Comparison of ENCODE assay signal across 8 cellular contexts in the genomic region with DNA sequence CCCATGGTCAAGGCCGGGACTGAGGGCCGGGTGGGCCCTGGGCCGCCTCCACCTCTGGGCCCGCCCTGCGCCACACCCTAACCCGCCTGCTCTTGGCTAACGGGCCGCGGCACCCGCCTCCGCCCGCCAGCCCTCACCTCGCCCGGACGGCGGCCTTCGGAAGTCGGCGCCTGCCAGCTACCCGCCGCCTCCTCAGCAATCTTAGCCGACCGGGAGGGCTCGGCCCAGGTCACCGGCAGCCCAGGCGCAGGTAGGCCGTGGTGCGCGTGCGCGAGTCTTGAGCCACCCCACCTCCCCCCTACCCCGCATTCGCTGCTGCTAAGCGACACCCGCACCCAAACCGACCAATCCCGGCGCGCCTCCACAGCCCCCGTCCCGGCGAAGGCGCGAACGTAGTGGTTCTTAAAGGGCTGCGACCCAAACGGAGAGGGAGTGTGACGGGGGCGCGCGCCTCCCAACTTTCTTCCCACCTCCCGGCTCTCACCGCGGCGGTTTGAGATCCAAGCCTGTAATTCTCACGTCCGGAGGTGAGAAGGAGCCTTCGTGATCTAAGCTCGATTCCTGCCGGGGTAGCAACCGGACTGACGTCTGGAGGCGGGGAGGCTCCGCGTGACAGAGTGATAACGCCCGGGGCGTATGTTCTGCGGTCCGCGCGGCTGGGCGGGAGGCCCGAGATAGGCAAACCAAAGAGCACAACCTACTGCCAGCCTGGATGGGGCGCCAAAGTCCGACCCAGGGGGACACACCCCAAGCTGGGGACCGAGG. TPM values are rescaled to one million over a fixed set of nuclear protein-coding genes. Genes with fewer than 3 reads are reported as not detected.
DNase-seq lines count a peak whose midpoint lies in the region; ATAC-seq and TF ChIP-seq lines count a peak whose summit lies in the region.

Gene SEC22C (minus strand): TSS at position 259 of the 765 bp plus-strand sequence. CDS start 12,921 bp downstream, outside the sequence.

- peaks cover 15% of the 10 kb centered on the region; the same call in 1 of the 2 replicates for H3F3A ChIP-seq in PC-9 (ENCODE audit: insufficient read depth, low read depth)

- H3K4me2 ChIP-seq in PC-9, result peak within 1 kb of the TSS; percentile 80

- no peaks in the 10 kb centered on the region for H4K20me1 ChIP-seq in PC-9 (ENCODE audit: insufficient read depth)

- H3K9me3 ChIP-seq in PC-9 (ENCODE audit: insufficient read depth, low read depth), result no peaks in the 10 kb centered on the region
- H3K9me3 ChIP-seq in esophagus (ENCODE audit: control insufficient read depth in 2 of 2, insufficient read depth in 1 of 2, low read depth in 1 of 2, low read length in 1 of 2), result no peaks in the 10 kb centered on the region
- H3K9me3 ChIP-seq in muscle layer of duodenum (ENCODE audit: control insufficient read depth in 1 of 2, low read length in 2 of 2), result no peaks in the 10 kb centered on the region

- POLR2A ChIA-PET in PC-9 (lab: Charles Lee; ENCODE audit: unreplicated experiment), result interaction anchor here (0.6 to 0.7 kb wide), 4 partner anchors 53 to 527 kb away, joined by 4 to 5 read pairs (median 4); no protein-coding TSS in a partner anchor

- no peaks in the 10 kb centered on the region for H3K36me3 ChIP-seq in PC-9 (ENCODE audit: low read depth)
- H3K36me3 ChIP-seq in esophagus (ENCODE audit: control insufficient read depth in 2 of 2, insufficient read depth in 2 of 2, low read length in 1 of 2), result no peaks in the 10 kb centered on the region
- H3K36me3 ChIP-seq in muscle layer of duodenum (ENCODE audit: control insufficient read depth in 1 of 2, insufficient read depth in 2 of 2, low read length in 2 of 2), result peaks cover 0 to 4% of the 10 kb centered on the region in 2 donors

- H3K4me3 ChIP-seq in PC-9 (peak within 1 kb of the TSS; percentile 63), esophagus (ENCODE audit: low read depth in 1 of 2, low read length in 2 of 2) (peak within 1 kb of the TSS; percentile 49 to 77), muscle layer of duodenum (ENCODE audit: low read depth in 1 of 2, low read length in 2 of 2) (peak within 1 kb of the TSS; percentile 84 to 97)

- H3K4me1 ChIP-seq in PC-9 (replicated peaks; ENCODE audit: insufficient read depth) (peaks cover 21% of the 10 kb centered on the region), esophagus (ENCODE audit: control insufficient read depth in 2 of 2, insufficient read depth in 2 of 2, low read length in 1 of 2) (no peaks in the 10 kb centered on the region), muscle layer of duodenum (ENCODE audit: control insufficient read depth in 1 of 2, insufficient read depth in 2 of 2, low read length in 2 of 2) (peaks cover 4 to 20% of the 10 kb centered on the region in 2 donors)

- ATAC-seq in GM21529 (IDR thresholded peaks at IDR 0.05; ENCODE audit: unreplicated experiment), result peak; percentile 92

- BruUV-seq in PC-9 (replicated peaks; lab: Mats Ljungman, UMichigan), result no TSS peak

- H3K27ac ChIP-seq in PC-9 (no peak within 1 kb of the TSS; the same call in 1 of the 2 replicates), esophagus (ENCODE audit: low read depth in 2 of 2, low read length in 1 of 2) (peak within 1 kb of the TSS; percentile 88 to 91), muscle layer of duodenum (ENCODE audit: low read length) (peak within 1 kb of the TSS; percentile 77)

- H3K36me3 Mint-ChIP-seq in IgD-negative memory B cell, result peaks cover 6% of the 10 kb centered on the region
- H3K36me3 Mint-ChIP-seq in activated T-cell treated with anti-CD3 and anti-CD28 coated beads, Interleukin-2, amount 50 U/mL, for 24 hours (ENCODE audit: low read depth), result peaks cover 37% of the 10 kb centered on the region

- peak; percentile 52 for DNase-seq in DMS153 treated with DMSO at 0.1 percent for 48 hours (lab: John Stamatoyannopoulos, UW; ENCODE audit: unreplicated experiment)
- DNase-seq in PC-9, result peak; percentile 79 to 95
- peak; percentile 95 for DNase-seq in activated T-cell treated with anti-CD3 and anti-CD28 coated beads, Interleukin-2, amount 50 U/mL, for 24 hours
- peak; percentile 91 to 95 for DNase-seq in stimulated activated CD8-positive, alpha-beta memory T cell treated with anti-CD3 and anti-CD28 coated beads, Interleukin-7, amount 100 ng/mL, for 4 hours (ENCODE audit: low read depth in 2 of 2)

- H3K9me2 ChIP-seq in PC-9 (ENCODE audit: insufficient read depth), result no peaks in the 10 kb centered on the region

- peaks cover 28 to 33% (median 32%) of the 10 kb centered on the region in 3 donors for H3K4me1 Mint-ChIP-seq in IgD-negative memory B cell
- peaks cover 43% of the 10 kb centered on the region for H3K4me1 Mint-ChIP-seq in activated T-cell treated with anti-CD3 and anti-CD28 coated beads, Interleukin-2, amount 50 U/mL, for 24 hours (ENCODE audit: low read depth)

- WGBS in esophagus, 2 donors, result 0% methylated on average over 72 to 77 of the region's 77 CpGs

- peak within 1 kb of the TSS; percentile 86 for H2AFZ ChIP-seq in PC-9

- H3K27me3 ChIP-seq in PC-9 (ENCODE audit: insufficient read depth, low read depth), result no peaks in the 10 kb centered on the region
- H3K27me3 ChIP-seq in esophagus (ENCODE audit: control insufficient read depth in 1 of 2, insufficient read depth in 2 of 2, low read length in 2 of 2), result no peaks in the 10 kb centered on the region
- H3K27me3 ChIP-seq in muscle layer of duodenum (ENCODE audit: low read depth, low read length), result no peaks in the 10 kb centered on the region

- no peaks in the 10 kb centered on the region for H3K79me2 ChIP-seq in PC-9 (ENCODE audit: low read depth)

- no peak; the same call in 1 of the 2 replicates for TF ChIP-seq CTCF in PC-9 (conservative IDR thresholded peaks at IDR 0.05)

- peak within 1 kb of the TSS; percentile 97 to 100 (median 97) for H3K27ac Mint-ChIP-seq in IgD-negative memory B cell
- H3K27ac Mint-ChIP-seq in activated T-cell treated with anti-CD3 and anti-CD28 coated beads, Interleukin-2, amount 50 U/mL, for 24 hours, result peak within 1 kb of the TSS; percentile 97

- H3K4me3 Mint-ChIP-seq in IgD-negative memory B cell, result peak within 1 kb of the TSS; percentile 95 to 98 (median 96)
- H3K4me3 Mint-ChIP-seq in activated T-cell treated with anti-CD3 and anti-CD28 coated beads, Interleukin-2, amount 50 U/mL, for 24 hours, result peak within 1 kb of the TSS; percentile 86

- no peaks in the 10 kb centered on the region for H3K9me3 Mint-ChIP-seq in IgD-negative memory B cell
- no peaks in the 10 kb centered on the region for H3K9me3 Mint-ChIP-seq in activated T-cell treated with anti-CD3 and anti-CD28 coated beads, Interleukin-2, amount 50 U/mL, for 24 hours

- CTCF ChIA-PET in PC-9 (lab: Charles Lee), result interaction anchor here (0.5 to 0.6 kb wide), 2 partner anchors 30 to 39 kb away, joined by 3 to 4 read pairs; no protein-coding TSS in a partner anchor

- intact Hi-C loops in PC-9 (cut with micrococcal nuclease; ENCODE audit: unreplicated experiment), result loop anchor here (1.0 kb wide), 1 partner anchor 8 kb away; the partner anchor contains the start of gene SS18L2

- peaks cover 3% of the 10 kb centered on the region for H3K27me3 Mint-ChIP-seq in IgD-negative memory B cell
- no peaks in the 10 kb centered on the region for H3K27me3 Mint-ChIP-seq in activated T-cell treated with anti-CD3 and anti-CD28 coated beads, Interleukin-2, amount 50 U/mL, for 24 hours

RNA-seq across cellular contexts. Expression of gene SEC22C, which starts in this region (rescaled TPM):
- polyA plus RNA-seq in IgD-negative memory B cell (30.1 TPM), esophagus (10 to 100 TPM in 1 of 2 donors, 1 to 10 TPM in 1; 5.0 to 10.0 TPM)
- total RNA-seq in PC-9 (2021), result 38.1 and 42.4 TPM in 2 replicates
